Comparison of ENCODE assay signal across 21 cellular contexts in genomic region chr1:33143181-33143580, GRCh38. TPM values are rescaled to one million over a fixed set of nuclear protein-coding genes. Genes with fewer than 3 reads are reported as not detected.
A peak's percentile ranks its signal among the peaks of the same experiment; 100 is the strongest.
DNase-seq lines count a peak whose midpoint lies in the region; ATAC-seq and TF ChIP-seq lines count a peak whose summit lies in the region.
"Had no signal": no experiment of that assay in that cellular context is flagged by ENCODE, and none has a peak within 500 bp of the region (broad histone marks: within the 10 kb centered on the region; RNA-seq: fewer than 3 reads in every experiment).

No MANE protein-coding gene starts in this region.

- H3K4me2 ChIP-seq in IMR-90 (ENCODE audit: low read depth, low read length), result peak overlapping the region; percentile 44; the same call in 1 of the 2 replicates
- peak overlapping the region; percentile 11 for H3K4me2 ChIP-seq in fibroblast of lung (ENCODE audit: extremely low read depth, insufficient read depth, low read length)

- DNase-seq in AG08395 (ENCODE audit: low spot score) (peak; percentile 11), IMR-90 (peak; percentile 68), fibroblast of lung (ENCODE audit: low read depth in 2 of 2) (peak; percentile 40 to 81), mucosa of gallbladder (ENCODE audit: low spot score) (peak; percentile 17), G401 (ENCODE audit: low spot score) (no peak), NCI-H2029 treated with DMSO at 0.1 percent for 48 hours (lab: John Stamatoyannopoulos, UW) (no peak)
- DNase-seq: activated CD4-positive, alpha-beta T cell treated with anti-CD3 and anti-CD28 coated beads for 36 hours; activated CD8-positive, alpha-beta memory T cell treated with anti-CD3 and anti-CD28 coated beads, Interleukin-2, amount 50 U/mL, for 4 hours; activated naive CD4-positive, alpha-beta T cell treated with anti-CD3 and anti-CD28 coated beads, Interleukin-2, amount 10 ng/mL, durations not matched to agents 7 days and 5 days; COR-L47; effector memory CD8-positive, alpha-beta T cell; foreskin melanocyte; NCI-H1694; NCI-H446; nephron progenitor cell; stimulated activated CD4-positive, alpha-beta T cell treated with anti-CD3 and anti-CD28 coated beads, Interleukin-1b, Interleukin-23, amount 100 ng/mL, for 48 hours; substantia nigra had no signal

- H3K79me2 ChIP-seq in fibroblast of lung (ENCODE audit: control insufficient read depth, insufficient read depth, low read length), result no peaks in the 10 kb centered on the region

- no CpG with 5 or more reads among the region's 5 CpGs for WGBS in IMR-90 (ENCODE audit: extremely low coverage in 2 of 2, insufficient read length in 1 of 2), 2 experiments

- BruUV-seq in IMR-90 (replicated peaks; lab: Mats Ljungman, UMichigan), result no TSS peak

- peak overlapping the region; percentile 64 for H2AFZ ChIP-seq in IMR-90 (replicated peaks; ENCODE audit: low read length, poor library complexity)
- H2AFZ ChIP-seq in fibroblast of lung (ENCODE audit: low read length), result no peak overlapping the region

- peaks cover 21% of the 10 kb centered on the region for H3K36me3 ChIP-seq in IMR-90 (ENCODE audit: control insufficient read depth, insufficient read depth, low read length)
- H3K36me3 ChIP-seq in fibroblast of lung (ENCODE audit: control insufficient read depth, insufficient read depth, low read length), result peaks cover 6% of the 10 kb centered on the region
- H3K36me3 ChIP-seq: cardiac muscle cell had no signal

- H2BK15ac ChIP-seq in IMR-90 (ENCODE audit: low read depth, low read length), result peak overlapping the region; percentile 79; the same call in 2 of the 3 replicates

- peak overlapping the region; percentile 96 for H3K4ac ChIP-seq in IMR-90 (ENCODE audit: low read depth, low read length)

- peak; percentile 48 for ATAC-seq in IMR-90 (ENCODE audit: low read depth)
- no peak for ATAC-seq in HG03520 (IDR thresholded peaks at IDR 0.05; ENCODE audit: unreplicated experiment)
- no peak for ATAC-seq in GM19455 (IDR thresholded peaks at IDR 0.05; ENCODE audit: unreplicated experiment)
- ATAC-seq: activated CD4-positive, alpha-beta T cell treated with anti-CD3 and anti-CD28 coated beads for 36 hours; effector memory CD8-positive, alpha-beta T cell; GM12878 had no signal

- no peaks in the 10 kb centered on the region for H3K27me3 ChIP-seq in IMR-90 (ENCODE audit: control insufficient read depth, insufficient read depth, low read length)
- no peaks in the 10 kb centered on the region for H3K27me3 ChIP-seq in fibroblast of lung (ENCODE audit: control insufficient read depth, insufficient read depth, low read length)
- H3K27me3 ChIP-seq: cardiac muscle cell had no signal

- H4K20me1 ChIP-seq in IMR-90 (ENCODE audit: insufficient read depth, low read length), result no peaks in the 10 kb centered on the region
- H4K20me1 ChIP-seq in fibroblast of lung (ENCODE audit: control insufficient read depth, extremely low read depth, insufficient read depth, low read length), result no peaks in the 10 kb centered on the region

- H4K91ac ChIP-seq in IMR-90 (ENCODE audit: insufficient read depth, low read depth, low read length), result peak overlapping the region; percentile 95

- peak overlapping the region; percentile 93 for H2BK5ac ChIP-seq in IMR-90 (ENCODE audit: low read depth, low read length, poor library complexity, severe bottlenecking)

- peaks cover 37% of the 10 kb centered on the region for H3K9me1 ChIP-seq in IMR-90 (ENCODE audit: insufficient read depth, low read length)

- peak overlapping the region; percentile 93 for H2BK20ac ChIP-seq in IMR-90 (ENCODE audit: low read depth, low read length)

- peak overlapping the region; percentile 40 for H3K18ac ChIP-seq in IMR-90 (ENCODE audit: low read depth, low read length)

- CTCF ChIA-PET in IMR-90 (lab: Yijun Ruan, JAX), result interaction anchor here (0.6 kb wide), 1 partner anchor 27 kb away, joined by 3 read pairs; no protein-coding TSS in a partner anchor

- H3K56ac ChIP-seq in IMR-90 (ENCODE audit: extremely low read depth, insufficient read depth, low read length), result peak overlapping the region; percentile 82

- intact Hi-C loops in IMR-90 (cut with micrococcal nuclease), result no loop called here

- no peak for TF ChIP-seq POLR2A in IMR-90 (IDR thresholded peaks at IDR 0.05; ENCODE audit: low read depth, low read length)

- TF ChIP-seq CTCF in IMR-90 (conservative IDR thresholded peaks at IDR 0.05; ENCODE audit: low read depth, low read length) (no peak), fibroblast of lung (conservative IDR thresholded peaks at IDR 0.05 in 1 of 2, IDR thresholded peaks at IDR 0.05 in 1 of 2; ENCODE audit: low read depth in 1 of 2, low read length in 2 of 2) (no peak)

- H2AK9ac ChIP-seq in IMR-90 (replicated peaks; ENCODE audit: low read depth, low read length, poor library complexity), result peak overlapping the region; percentile 88

- H3K79me1 ChIP-seq in IMR-90 (ENCODE audit: low read depth in 1 of 2, low read length in 2 of 2), result peaks cover 3 to 28% of the 10 kb centered on the region in 2 experiments; a peak in 3 of 4 replicates

- H4K5ac ChIP-seq in IMR-90 (ENCODE audit: low read depth, low read length), result peak overlapping the region; percentile 74

- H3K4me3 ChIP-seq in IMR-90 (ENCODE audit: insufficient read depth, low read depth, low read length) (no peak overlapping the region), fibroblast of lung (replicated peaks in 1 of 4; ENCODE audit: control extremely low read depth in 1 of 4, insufficient read depth in 1 of 4, low read depth in 3 of 4, low read length in 4 of 4) (no peak overlapping the region)
- H3K4me3 ChIP-seq: cardiac muscle cell, GM12878 had no signal

- H3K14ac ChIP-seq in IMR-90 (replicated peaks; ENCODE audit: low read depth, low read length), result peak overlapping the region; percentile 92

- peak overlapping the region; percentile 9; the same call in 1 of the 2 replicates for H3K9ac ChIP-seq in IMR-90 (ENCODE audit: low read depth, low read length)
- no peak overlapping the region for H3K9ac ChIP-seq in fibroblast of lung (ENCODE audit: insufficient read depth, low read length)

- H3K9me3 ChIP-seq in IMR-90 (ENCODE audit: control insufficient read depth, insufficient read depth, low read length), result no peaks in the 10 kb centered on the region
- H3K9me3 ChIP-seq in fibroblast of lung (ENCODE audit: control insufficient read depth, insufficient read depth, low read depth, low read length), result no peaks in the 10 kb centered on the region

- H3K23ac ChIP-seq in IMR-90 (ENCODE audit: low read depth, low read length), result peak overlapping the region; percentile 92

- peak overlapping the region; percentile 87 for H2AK5ac ChIP-seq in IMR-90 (ENCODE audit: low read depth, low read length)

- H2BK120ac ChIP-seq in IMR-90 (ENCODE audit: low read depth, low read length), result peak overlapping the region; percentile 97

- peak overlapping the region; percentile 83 for H3K27ac ChIP-seq in IMR-90 (ENCODE audit: insufficient read depth, low read length)
- peak overlapping the region; percentile 57 for H3K27ac ChIP-seq in fibroblast of lung (ENCODE audit: insufficient read depth, low read length)
- H3K27ac ChIP-seq: cardiac muscle cell had no signal

- TF ChIP-seq RAD21 in IMR-90 (IDR thresholded peaks at IDR 0.05; ENCODE audit: low read length), result no peak

- dilution Hi-C loops in IMR-90 (cut with HindIII; ENCODE audit: low sequenced_read_pairs, unreplicated experiment), result no loop called here

- H4K8ac ChIP-seq in IMR-90 (ENCODE audit: low read depth in 2 of 2, low read length in 2 of 2), result peak overlapping the region; percentile 73 to 79

- in situ Hi-C loops in IMR-90 (cut with MboI; ENCODE audit: low sequenced_read_pairs) (no loop called here), G401 (cut with HindIII; ENCODE audit: low sequenced_read_pairs) (no loop called here)

- H3K4me1 ChIP-seq in IMR-90 (ENCODE audit: control insufficient read depth, insufficient read depth, low read length) (peaks cover 22% of the 10 kb centered on the region), fibroblast of lung (ENCODE audit: control insufficient read depth, extremely low read depth, insufficient read depth, low read length) (peaks cover 14% of the 10 kb centered on the region)

- POLR2A ChIA-PET in IMR-90 (lab: Charles Lee; ENCODE audit: unreplicated experiment), result interaction anchor here (1.1 kb wide), 1 partner anchor 16 kb away, joined by 3 read pairs; no protein-coding TSS in a partner anchor

TF ChIP-seq in IMR-90, 13 proteins besides CTCF, POLR2A, EP300 and RAD21:
- TF ChIP-seq MAZ (IDR thresholded peaks at IDR 0.05; ENCODE audit: borderline replicate concordance, low read depth, low read length) (peak; percentile 37; the same call in 1 of the 2 replicates), BHLHE40 (IDR thresholded peaks at IDR 0.05; ENCODE audit: low read depth, low read length) (no peak)

RNA-seq across cellular contexts. Expression of gene TRIM62, which starts 38.7 kb away (rescaled TPM):
- 2.8 and 3.0 TPM in 2 replicates for total RNA-seq in IMR-90 (2012; rRNA removed)
- polyA plus RNA-seq in IMR-90 (2012; rRNA removed), result 11.1 and 12.8 TPM in 2 replicates
- 4.8 and 18.3 TPM in 2 replicates for polyA plus RNA-seq in IMR-90 (2012; cell fraction: cytosol; rRNA removed)
- 25.0 and 36.8 TPM in 2 replicates for polyA plus RNA-seq in IMR-90 (2012; cell fraction: nucleus; rRNA removed; ENCODE audit: low replicate concordance)
- total RNA-seq in fibroblast of lung, result 1.8 and 3.1 TPM in 2 replicates
- 2.4 and 3.1 TPM in 2 replicates for polyA plus RNA-seq in fibroblast of lung
- polyA plus RNA-seq in fibroblast of lung (2012), result 4.9 and 5.3 TPM in 2 replicates
- 13.3 and 20.9 TPM in 2 replicates for polyA minus RNA-seq in fibroblast of lung (ENCODE audit: low replicate concordance)
- 8.5 TPM for total RNA-seq in mucosa of gallbladder
- 1.5 and 1.7 TPM in 2 replicates for total RNA-seq in G401 (2014; rRNA removed; shearing (Covaris generic))

Comparison
In these comparisons a context has a peak if more than half of its experiments do, and no peak if none do; other contexts are left out.
1. DNase-seq: peak in AG08395 (single experiment), IMR-90 (single experiment), fibroblast of lung (2 of 2) and mucosa of gallbladder (single experiment); none in G401 (single experiment) and NCI-H2029 treated with DMSO at 0.1 percent for 48 hours (single experiment).